Comparison of ENCODE assay signal across 8 cellular contexts in the genomic region with DNA sequence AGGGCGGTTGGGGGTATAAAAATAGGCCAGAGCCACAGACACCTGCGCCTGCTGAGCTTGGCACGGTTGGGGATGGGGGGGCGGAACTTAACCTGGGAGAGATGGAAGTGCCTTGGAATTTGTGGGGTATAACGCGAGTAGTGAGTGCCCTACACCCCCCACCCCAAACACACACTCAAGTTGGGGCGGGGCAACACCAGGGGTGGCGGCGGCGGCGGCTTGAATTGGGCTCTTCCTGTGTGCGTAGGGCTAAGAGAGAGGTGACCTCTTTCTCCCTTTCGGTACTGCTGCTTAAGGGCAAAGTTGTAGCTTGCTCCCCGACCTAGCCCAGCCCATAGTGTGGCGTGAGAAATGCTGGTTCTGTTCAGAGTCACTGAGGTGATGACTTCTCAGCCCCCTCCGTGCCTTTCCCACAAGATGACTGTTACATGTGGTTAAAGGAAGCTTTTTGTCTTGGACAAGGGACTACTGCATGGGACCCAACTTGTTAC. TPM values are rescaled to one million over a fixed set of nuclear protein-coding genes. Genes with fewer than 3 reads are reported as not detected.
A peak's percentile ranks its signal among the peaks of the same experiment; 100 is the strongest.
DNase-seq lines count a peak whose midpoint lies in the region; ATAC-seq and TF ChIP-seq lines count a peak whose summit lies in the region.

No MANE protein-coding gene starts in this region.

- ATAC-seq in GM21825 (IDR thresholded peaks at IDR 0.05; ENCODE audit: unreplicated experiment) (peak; percentile 44), upper lobe of left lung (ENCODE audit: low FRiP score in 2 of 2) (peak; percentile 55 to 68)

- DNase-seq in GM06990 (ENCODE audit: extremely low read depth, insufficient read length) = peak; percentile 69
- DNase-seq in LNCaP clone FGC (ENCODE audit: low read depth) = no peak
- peak; percentile 75 for DNase-seq in activated CD8-positive, alpha-beta memory T cell treated with anti-CD3 and anti-CD28 coated beads for 24 hours
- DNase-seq in erythroblast (lab: John Stamatoyannopoulos, UW) = peak; percentile 64 to 70
- peak; percentile 19 for DNase-seq in neural crest cell (ENCODE audit: low read depth, low spot score)
- peak; percentile 46 to 82 for DNase-seq in upper lobe of left lung
- no peak for DNase-seq in NCI-H2196 treated with DMSO at 0.1 percent for 48 hours (lab: John Stamatoyannopoulos, UW; ENCODE audit: unreplicated experiment)

- H3K4me1 ChIP-seq in upper lobe of left lung = peaks cover 0 to 14% (median 0%) of the 10 kb centered on the region in 4 donors

- H3K9me3 Mint-ChIP-seq in neural crest cell = no peaks in the 10 kb centered on the region

- TF ChIP-seq POLR2A in erythroblast (IDR thresholded peaks at IDR 0.05; ENCODE audit: low read length) (no peak), upper lobe of left lung (IDR thresholded peaks at IDR 0.05) (no peak)

- H3K36me3 ChIP-seq in GM06990 (ENCODE audit: control insufficient read depth, insufficient read depth, low read length) (no peaks in the 10 kb centered on the region), upper lobe of left lung (no peaks in the 10 kb centered on the region)

- H3K9me3 ChIP-seq in upper lobe of left lung = no peaks in the 10 kb centered on the region

- H3K4me3 Mint-ChIP-seq in neural crest cell = peak overlapping the region; percentile 98

- H3K27ac ChIP-seq in upper lobe of left lung = peak overlapping the region; percentile 72 to 82 (median 80)

- peak overlapping the region; percentile 98 for H3K27ac Mint-ChIP-seq in neural crest cell (ENCODE audit: unreplicated experiment)

- TF ChIP-seq CTCF in GM06990 (IDR thresholded peaks at IDR 0.05; ENCODE audit: insufficient read depth, low read length, poor library complexity, severe bottlenecking) (no peak), LNCaP clone FGC (IDR thresholded peaks at IDR 0.05; ENCODE audit: control insufficient read depth, extremely low read depth, insufficient read depth) (no peak), neural crest cell (conservative IDR thresholded peaks at IDR 0.05) (no peak), upper lobe of left lung (IDR thresholded peaks at IDR 0.05) (no peak)

- 0 to 31% methylated on average over 5 to 16 of the region's 16 CpGs for WGBS in upper lobe of left lung, 2 donors

- no peak for TF ChIP-seq EP300 in upper lobe of left lung (IDR thresholded peaks at IDR 0.05)

- H3K27me3 ChIP-seq in GM06990 (replicated peaks; ENCODE audit: control insufficient read depth, insufficient read depth, low read length) (no peaks in the 10 kb centered on the region), upper lobe of left lung (no peaks in the 10 kb centered on the region)

- peaks cover 2% of the 10 kb centered on the region for H3K27me3 Mint-ChIP-seq in neural crest cell (ENCODE audit: low read depth)

- H3K36me3 Mint-ChIP-seq in neural crest cell (ENCODE audit: low read depth) = peaks cover 10% of the 10 kb centered on the region

- H3K4me3 ChIP-seq in GM06990 (replicated peaks; ENCODE audit: low read depth, low read length) = peak overlapping the region; percentile 85
- H3K4me3 ChIP-seq in LNCaP clone FGC (ENCODE audit: low read depth, low read length) = peak overlapping the region; percentile 61
- peak overlapping the region in 3 of 4 donors; percentile 47 to 73 (median 63) for H3K4me3 ChIP-seq in upper lobe of left lung

- H3K4me1 Mint-ChIP-seq in neural crest cell = peaks cover 45% of the 10 kb centered on the region

RNA-seq across cellular contexts. Expression of a gene that starts 0.8 kb away (rescaled TPM):
- total RNA-seq in neural crest cell = 65.0 and 66.1 TPM in 2 replicates
- 10 to 100 TPM in 4 of 6 donors, 1 to 10 TPM in 2; 2.9 to 14.0 (median 11.1) TPM for total RNA-seq in upper lobe of left lung

Comparison
In these comparisons a context has a peak if more than half of its experiments do, and no peak if none do; other contexts are left out.
1. DNase-seq: peak in GM06990 (single experiment), activated CD8-positive, alpha-beta memory T cell treated with anti-CD3 and anti-CD28 coated beads for 24 hours (single experiment), erythroblast (2 of 2), neural crest cell (single experiment) and upper lobe of left lung (2 of 2); none in LNCaP clone FGC (single experiment) and NCI-H2196 treated with DMSO at 0.1 percent for 48 hours (single experiment).
2. Peak in every context shown above with its lines, with median percentiles within 50 percentile points of each other: H3K4me3 ChIP-seq.